ENCODE assay signal across 8 cellular contexts in genomic region chr5:88683506-88684135, GRCh38.
DNase-seq lines count a peak whose midpoint lies in the region; ATAC-seq and TF ChIP-seq lines count a peak whose summit lies in the region.

No MANE protein-coding gene starts in this region.

- no peak overlapping the region for H3K4me2 ChIP-seq in mesenchymal stem cell (ENCODE audit: low read length, poor library complexity, severe bottlenecking)

- no peak overlapping the region for H3K27ac ChIP-seq in CD4-positive, alpha-beta T cell (ENCODE audit: low read depth, low read length)
- H3K27ac ChIP-seq in testis (no peak overlapping the region), mesenchymal stem cell (ENCODE audit: low read length, poor library complexity, severe bottlenecking) (no peak overlapping the region)
- H3K27ac ChIP-seq in CD4-positive, alpha-beta memory T cell (ENCODE audit: low read depth, low read length), result no peak overlapping the region

- no peak overlapping the region for H3K4ac ChIP-seq in mesenchymal stem cell (ENCODE audit: low read depth in 1 of 2, low read length in 2 of 2)

- H3K36me3 ChIP-seq in testis (ENCODE audit: low read depth, missing control alignments) (no peaks in the 10 kb centered on the region), mesenchymal stem cell (ENCODE audit: control insufficient read depth in 1 of 2, insufficient read depth in 2 of 2, low read depth in 1 of 2, low read length in 2 of 2) (no peaks in the 10 kb centered on the region)
- no peaks in the 10 kb centered on the region for H3K36me3 ChIP-seq in CD4-positive, alpha-beta memory T cell (ENCODE audit: insufficient read depth, low read length)

- peaks cover 4% of the 10 kb centered on the region for H3K4me1 ChIP-seq in testis
- H3K4me1 ChIP-seq in mesenchymal stem cell (ENCODE audit: control insufficient read depth, insufficient read depth, low read depth, low read length), result peaks cover 18% of the 10 kb centered on the region
- peaks cover 12% of the 10 kb centered on the region for H3K4me1 ChIP-seq in CD4-positive, alpha-beta memory T cell (ENCODE audit: insufficient read depth, low read length)

- ATAC-seq in CD4-positive, alpha-beta T cell (ENCODE audit: poor library complexity), result peak; percentile 54
- ATAC-seq in GM19372 (IDR thresholded peaks at IDR 0.05; ENCODE audit: low read depth, unreplicated experiment) (peak; percentile 42), T-helper 17 cell (peak; percentile 48), naive B cell (ENCODE audit: low read depth in 2 of 2) (peak; percentile 39 to 46)

- DNase-seq in CD4-positive, alpha-beta T cell, result peak in 1 of 10 experiments; percentile 18
- DNase-seq in Jurkat, Clone E6-1 (ENCODE audit: low read depth, low spot score), result peak; percentile 64
- DNase-seq in T-helper 17 cell, result no peak
- no peak for DNase-seq in naive B cell
- no peak for DNase-seq in testis
- DNase-seq in mesenchymal stem cell, result no peak
- no peak for DNase-seq in CD4-positive, alpha-beta memory T cell

- H3K14ac ChIP-seq in mesenchymal stem cell (ENCODE audit: low read length in 2 of 2), result no peak overlapping the region

- no peak overlapping the region for H4K8ac ChIP-seq in mesenchymal stem cell (ENCODE audit: low read length)

- H3K36me3 Mint-ChIP-seq in CD4-positive, alpha-beta T cell (ENCODE audit: low read depth), result no peaks in the 10 kb centered on the region
- H3K36me3 Mint-ChIP-seq in T-helper 17 cell (ENCODE audit: low read depth) (peaks cover 6% of the 10 kb centered on the region), naive B cell (peaks cover 10 to 32% of the 10 kb centered on the region in 2 donors)
- H3K36me3 Mint-ChIP-seq in CD4-positive, alpha-beta memory T cell, result peaks cover 0 to 2% of the 10 kb centered on the region in 2 donors

- no peak overlapping the region for H2BK120ac ChIP-seq in mesenchymal stem cell (ENCODE audit: low read depth, low read length)

- H2AK5ac ChIP-seq in mesenchymal stem cell (ENCODE audit: low read length, severe bottlenecking), result no peak overlapping the region

- no peak overlapping the region for H2BK5ac ChIP-seq in mesenchymal stem cell (ENCODE audit: low read depth, low read length, poor library complexity, severe bottlenecking)

- peak overlapping the region; percentile 27 for H3K4me3 ChIP-seq in Jurkat, Clone E6-1 (ENCODE audit: low read length)
- H3K4me3 ChIP-seq in testis, result no peak overlapping the region
- H3K4me3 ChIP-seq in mesenchymal stem cell (ENCODE audit: insufficient read depth in 1 of 2, low read depth in 1 of 2, low read length in 2 of 2), result peak overlapping the region in 1 of 2 experiments; percentile 35
- H3K4me3 ChIP-seq in CD4-positive, alpha-beta memory T cell (ENCODE audit: low read length in 2 of 2), result no peak overlapping the region

- no peak overlapping the region for H2BK12ac ChIP-seq in mesenchymal stem cell (ENCODE audit: low read length in 2 of 2)

- POLR2A ChIA-PET in CD4-positive, alpha-beta T cell (lab: Charles Lee), result interaction anchor here (0.8 kb wide), 1 partner anchor 1726 kb away, joined by 3 read pairs; the partner anchor contains the start of gene CETN3
- POLR2A ChIA-PET in CD4-positive, alpha-beta memory T cell (lab: Charles Lee; ENCODE audit: partially characterized antibody), result no interaction called here

- no peaks in the 10 kb centered on the region for H3K79me1 ChIP-seq in mesenchymal stem cell (replicated peaks; ENCODE audit: low read length, poor library complexity, severe bottlenecking)

- H3K4me3 Mint-ChIP-seq in CD4-positive, alpha-beta T cell, result no peak overlapping the region
- H3K4me3 Mint-ChIP-seq in T-helper 17 cell (peak overlapping the region; percentile 10), naive B cell (peak overlapping the region in 5 of 8 donors; percentile 41 to 72 (median 52))
- H3K4me3 Mint-ChIP-seq in CD4-positive, alpha-beta memory T cell, result peak overlapping the region in 3 of 8 donors; percentile 23 to 71 (median 49)

- CTCF ChIA-PET in CD4-positive, alpha-beta T cell (lab: Charles Lee), result interaction anchor here (2.7 kb wide), 1 partner anchor 903 kb away, joined by 7 read pairs; no protein-coding TSS in a partner anchor
- CTCF ChIA-PET in CD4-positive, alpha-beta memory T cell (lab: Charles Lee; ENCODE audit: partially characterized antibody), result interaction anchor here (2.1 to 5.3 kb wide), 3 partner anchors 14 to 903 kb away, joined by 7 to 75 read pairs (median 14); no protein-coding TSS in a partner anchor

- peaks cover 8% of the 10 kb centered on the region for H3K4me1 Mint-ChIP-seq in CD4-positive, alpha-beta T cell (ENCODE audit: low read depth)
- H3K4me1 Mint-ChIP-seq in T-helper 17 cell, result peaks cover 11% of the 10 kb centered on the region
- peaks cover 16 to 22% (median 19%) of the 10 kb centered on the region in 3 donors for H3K4me1 Mint-ChIP-seq in naive B cell
- peaks cover 0 to 10% (median 7%) of the 10 kb centered on the region in 4 donors for H3K4me1 Mint-ChIP-seq in CD4-positive, alpha-beta memory T cell

- peak overlapping the region in 1 of 2 experiments; percentile 34 for H3K23ac ChIP-seq in mesenchymal stem cell (ENCODE audit: low read length in 2 of 2)

- peaks cover 14% of the 10 kb centered on the region for H3K9me3 ChIP-seq in CD4-positive, alpha-beta T cell (ENCODE audit: control insufficient read depth, low read length)
- peaks cover 8% of the 10 kb centered on the region for H3K9me3 ChIP-seq in T-helper 17 cell (ENCODE audit: control insufficient read depth, low read length, poor library complexity, severe bottlenecking)
- no peaks in the 10 kb centered on the region for H3K9me3 ChIP-seq in testis
- H3K9me3 ChIP-seq in mesenchymal stem cell (ENCODE audit: control insufficient read depth, low read length), result no peaks in the 10 kb centered on the region
- H3K9me3 ChIP-seq in CD4-positive, alpha-beta memory T cell (ENCODE audit: control insufficient read depth in 1 of 2, low read length in 2 of 2), result no peaks in the 10 kb centered on the region

- H3K27me3 Mint-ChIP-seq in CD4-positive, alpha-beta T cell, result peaks cover 94% of the 10 kb centered on the region
- H3K27me3 Mint-ChIP-seq in T-helper 17 cell, result peaks cover 87% of the 10 kb centered on the region
- peaks cover 66 to 81% (median 76%) of the 10 kb centered on the region in 3 donors for H3K27me3 Mint-ChIP-seq in naive B cell
- H3K27me3 Mint-ChIP-seq in CD4-positive, alpha-beta memory T cell, result peaks cover 61 to 76% of the 10 kb centered on the region in 2 donors

- TF ChIP-seq CTCF in CD4-positive, alpha-beta T cell (IDR thresholded peaks at IDR 0.05), result no peak
- TF ChIP-seq CTCF in testis (IDR thresholded peaks at IDR 0.05), result no peak

- no peak overlapping the region for H2AFZ ChIP-seq in mesenchymal stem cell (ENCODE audit: low read depth, low read length)

- peaks cover 4% of the 10 kb centered on the region for H3K9me3 Mint-ChIP-seq in CD4-positive, alpha-beta T cell
- H3K9me3 Mint-ChIP-seq in naive B cell, result peaks cover 7 to 63% (median 23%) of the 10 kb centered on the region in 7 donors
- peaks cover 0 to 28% (median 13%) of the 10 kb centered on the region in 8 donors for H3K9me3 Mint-ChIP-seq in CD4-positive, alpha-beta memory T cell

- TF ChIP-seq POLR2A in testis (IDR thresholded peaks at IDR 0.05), result no peak

- no peak overlapping the region for H4K91ac ChIP-seq in mesenchymal stem cell (ENCODE audit: low read length)

- no peak overlapping the region for H3K27ac Mint-ChIP-seq in CD4-positive, alpha-beta T cell
- H3K27ac Mint-ChIP-seq in T-helper 17 cell (peak overlapping the region; percentile 59), naive B cell (peak overlapping the region in 4 of 6 donors; percentile 59 to 94 (median 92))
- H3K27ac Mint-ChIP-seq in CD4-positive, alpha-beta memory T cell, result peak overlapping the region in 1 of 7 donors; percentile 57

- intact Hi-C loops in CD4-positive, alpha-beta T cell (cut with DNase I, micrococcal nuclease), result loop anchor here in 1 of 2 experiments (5.0 kb wide), 1 partner anchor 541 kb away; no protein-coding TSS in a partner anchor
- intact Hi-C loops in testis (cut with DNase I; ENCODE audit: low total_unique reads), result loop anchor here (10.0 kb wide), 1 partner anchor 899 kb away; no protein-coding TSS in a partner anchor
- intact Hi-C loops in CD4-positive, alpha-beta memory T cell (cut with micrococcal nuclease), result loop anchor here (10.0 kb wide), 1 partner anchor 1269 kb away; the partner anchor contains the start of gene CCNH

- no peak overlapping the region for H3K9ac ChIP-seq in mesenchymal stem cell (ENCODE audit: low read length)

- no peak overlapping the region for H2BK15ac ChIP-seq in mesenchymal stem cell (ENCODE audit: low read depth, poor library complexity, severe bottlenecking)

- WGBS in testis, 2 donors, result 2 to 8% methylated on average over 30 to 31 of the region's 31 CpGs
- 0% methylated on average over 17 of the region's 31 CpGs for WGBS in mesenchymal stem cell

- no peak overlapping the region for H3K18ac ChIP-seq in mesenchymal stem cell (ENCODE audit: low read depth in 1 of 2, low read length in 2 of 2)

- H3K27me3 ChIP-seq in CD4-positive, alpha-beta T cell (ENCODE audit: control insufficient read depth, insufficient read depth, low read length), result peaks cover 99% of the 10 kb centered on the region
- H3K27me3 ChIP-seq in testis (no peaks in the 10 kb centered on the region), mesenchymal stem cell (ENCODE audit: control insufficient read depth in 1 of 2, insufficient read depth in 1 of 2, low read length in 2 of 2) (peaks cover 93 to 99% of the 10 kb centered on the region in 2 experiments)
- peaks cover 80% of the 10 kb centered on the region for H3K27me3 ChIP-seq in CD4-positive, alpha-beta memory T cell (ENCODE audit: insufficient read depth, low read length)
